In the genomic region with DNA sequence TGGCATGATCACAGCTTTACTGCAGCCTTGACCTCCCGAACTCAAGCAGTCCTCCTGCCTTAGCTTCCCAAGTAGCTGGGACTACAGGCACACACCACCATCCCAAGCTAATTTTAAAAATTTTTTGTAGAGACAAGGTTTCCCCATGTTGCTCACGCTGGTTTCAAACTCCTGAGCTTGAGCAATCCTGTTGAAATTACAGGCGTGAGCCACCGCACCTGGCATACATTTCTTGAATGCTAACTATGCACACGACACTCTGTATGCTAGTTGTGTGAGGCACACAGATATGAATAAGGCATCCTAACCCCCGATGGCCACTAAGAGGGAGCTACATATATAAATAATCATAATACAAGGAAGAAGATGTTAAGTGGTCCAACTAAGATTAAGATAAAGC, we compare ENCODE assay signal across 30 cellular contexts.
"Had no signal": no experiment of that assay in that cellular context is flagged by ENCODE, and none has a peak within 500 bp of the region (broad histone marks: within the 10 kb centered on the region; RNA-seq: fewer than 3 reads in every experiment).

No MANE protein-coding gene starts in this region.

- H3K9me3 Mint-ChIP-seq: natural killer cell; nephron; neural progenitor cell; stimulated activated memory B cell treated with anti-CD40 and anti-IgM and Interleukin-4, amounts not matched to agents 10 μg/mL and 1 μg/mL and 100 μg/mL, for 72 hours; stimulated activated naive CD8-positive, alpha-beta T cell treated with anti-CD3 and anti-CD28 coated beads, Interleukin-15, amount 100 ng/mL, for 72 hours had no signal

- DNase-seq: natural killer cell; occipital lobe; ovary; posterior cingulate gyrus; psoas muscle; right cardiac atrium; spleen; stimulated activated CD4-positive, alpha-beta T cell treated with anti-CD3 and anti-CD28 coated beads, Interleukin-12 subunit alpha, Interleukin-12 subunit beta, amount 100 ng/mL, for 4 hours; stimulated activated CD4-positive, alpha-beta T cell treated with anti-CD3 and anti-CD28 coated beads, Interleukin-1b, Interleukin-23, amount 100 ng/mL, for 48 hours; stimulated activated CD4-positive, alpha-beta T cell treated with anti-CD3 and anti-CD28 coated beads, Interleukin-4, amount 100 ng/mL, for 1 hour; stimulated activated CD4-positive, alpha-beta T cell treated with anti-CD3 and anti-CD28 coated beads, Interleukin-4, amount 100 ng/mL, for 4 hours; stimulated activated CD8-positive, alpha-beta memory T cell treated with anti-CD3 and anti-CD28 coated beads, Interleukin-4, amount 100 ng/mL, for 48 hours; stimulated activated naive CD4-positive, alpha-beta T cell; stimulated activated naive CD8-positive, alpha-beta T cell treated with anti-CD3 and anti-CD28 coated beads, Interleukin-15, amount 100 ng/mL, for 72 hours; stimulated activated naive CD8-positive, alpha-beta T cell treated with anti-CD3 and anti-CD28 coated beads, Interleukin-15, Interleukin-2, amounts not matched to agents 100 U/mL and 50 U/mL, for 24 hours; substantia nigra; testis; tibial artery; transverse colon; upper lobe of left lung had no signal

- H3K4me3 Mint-ChIP-seq: natural killer cell; nephron; neural progenitor cell; stimulated activated memory B cell treated with anti-CD40 and anti-IgM and Interleukin-4, amounts not matched to agents 10 μg/mL and 1 μg/mL and 100 μg/mL, for 72 hours; stimulated activated naive CD8-positive, alpha-beta T cell treated with anti-CD3 and anti-CD28 coated beads, Interleukin-15, amount 100 ng/mL, for 72 hours had no signal

- H3K27me3 ChIP-seq: neural progenitor cell, ovary, spleen, suprapubic skin, testis, tibial artery, transverse colon, upper lobe of left lung, vagina had no signal

- H3K4me2 ChIP-seq: neural progenitor cell, smooth muscle cell had no signal

- H3K27me3 Mint-ChIP-seq: progenitor cell of endocrine pancreas; stimulated activated memory B cell treated with anti-CD40 and anti-IgM and Interleukin-4, amounts not matched to agents 10 μg/mL and 1 μg/mL and 100 μg/mL, for 72 hours; stimulated activated naive CD8-positive, alpha-beta T cell treated with anti-CD3 and anti-CD28 coated beads, Interleukin-15, amount 100 ng/mL, for 72 hours had no signal

- H3K4me1 Mint-ChIP-seq: natural killer cell had no signal

- H3K79me2 ChIP-seq: parathyroid adenoma had no signal

- H3K27ac Mint-ChIP-seq: natural killer cell; neural progenitor cell; progenitor cell of endocrine pancreas; stimulated activated memory B cell treated with anti-CD40 and anti-IgM and Interleukin-4, amounts not matched to agents 10 μg/mL and 1 μg/mL and 100 μg/mL, for 72 hours had no signal

- FAIRE-seq: urothelium cell line had no signal

- H3K36me3 Mint-ChIP-seq: natural killer cell; neural progenitor cell; stimulated activated memory B cell treated with anti-CD40 and anti-IgM and Interleukin-4, amounts not matched to agents 10 μg/mL and 1 μg/mL and 100 μg/mL, for 72 hours had no signal

- H2AFZ ChIP-seq: neural progenitor cell, parathyroid adenoma had no signal

- H3K9ac ChIP-seq: neural progenitor cell, parathyroid adenoma had no signal

- H3K9me3 ChIP-seq: ovary, psoas muscle, spleen, suprapubic skin, testis, tibial artery, transverse colon, upper lobe of left lung, vagina had no signal

- H3K4me3 ChIP-seq: neural progenitor cell, ovary, psoas muscle, skin epidermis, smooth muscle cell, spleen, suprapubic skin, testis, tibial artery, transverse colon, upper lobe of left lung, vagina had no signal

- ATAC-seq: natural killer cell; psoas muscle; stimulated activated memory B cell treated with anti-CD40 and anti-IgM and Interleukin-4, amounts not matched to agents 10 μg/mL and 1 μg/mL and 100 μg/mL, for 72 hours; stimulated activated naive CD8-positive, alpha-beta T cell treated with anti-CD3 and anti-CD28 coated beads, Interleukin-15, amount 100 ng/mL, for 72 hours; stimulated activated naive CD8-positive, alpha-beta T cell treated with anti-CD3 and anti-CD28 coated beads, Interleukin-15, Interleukin-2, amounts not matched to agents 100 U/mL and 50 U/mL, for 24 hours had no signal

- H3K27ac ChIP-seq: neural progenitor cell, ovary, parathyroid adenoma, psoas muscle, skin epidermis, spleen, suprapubic skin, testis, tibial artery, transverse colon, upper lobe of left lung, vagina had no signal

- H3K4me1 ChIP-seq: parathyroid adenoma, psoas muscle had no signal

- H3K36me3 ChIP-seq: neural progenitor cell, ovary, spleen, suprapubic skin, tibial artery, transverse colon, upper lobe of left lung, vagina had no signal
